12 cellular contexts compared by ENCODE assay signal in genomic region chr15:92930061-92930460, GRCh38. TPM values are rescaled to one million over a fixed set of nuclear protein-coding genes. Genes with fewer than 3 reads are reported as not detected.
DNase-seq lines count a peak whose midpoint lies in the region; ATAC-seq lines count a peak whose summit lies in the region.
"Had no signal": no experiment of that assay in that cellular context is flagged by ENCODE, and none has a peak within 500 bp of the region (broad histone marks: within the 10 kb centered on the region; RNA-seq: fewer than 3 reads in every experiment).

No MANE protein-coding gene starts in this region.

- no peak for DNase-seq in activated T-cell treated with anti-CD3 and anti-CD28 coated beads, Interleukin-2, amount 50 U/mL, for 24 hours
- no peak for DNase-seq in activated T-cell treated with anti-CD3 and anti-CD28 coated beads, Interleukin-2, amount 50 U/mL, for 1 hour
- DNase-seq in SK-N-MC (ENCODE audit: low read depth, low spot score) (no peak), iris pigment epithelial cell (ENCODE audit: low read depth) (peak; percentile 65)
- DNase-seq: left colon, NCI-H2171 had no signal

- H3K36me3 ChIP-seq in SK-N-MC (ENCODE audit: insufficient read depth, low read length) = peaks cover 89% of the 10 kb centered on the region
- peaks cover 10 to 52% (median 41%) of the 10 kb centered on the region in 3 donors for H3K36me3 ChIP-seq in skeletal muscle tissue (ENCODE audit: control insufficient read depth in 3 of 3, insufficient read depth in 3 of 3, low read length in 3 of 3)

- H3K4me3 ChIP-seq in SK-N-MC (no peak overlapping the region), skeletal muscle tissue (ENCODE audit: low read length in 3 of 3) (no peak overlapping the region)
- H3K4me3 ChIP-seq: right atrium auricular region had no signal

- no peak overlapping the region for H3K4me3 Mint-ChIP-seq in activated T-cell treated with anti-CD3 and anti-CD28 coated beads, Interleukin-2, amount 50 U/mL, for 24 hours
- H3K4me3 Mint-ChIP-seq: IgD-negative memory B cell had no signal

- ATAC-seq in GM19455 (IDR thresholded peaks at IDR 0.05; ENCODE audit: unreplicated experiment) (no peak), HG03354 (IDR thresholded peaks at IDR 0.05; ENCODE audit: poor library complexity, severe bottlenecking, unreplicated experiment) (no peak), HG03342 (IDR thresholded peaks at IDR 0.05; ENCODE audit: unreplicated experiment) (no peak)
- ATAC-seq: left colon had no signal

- no peaks in the 10 kb centered on the region for H3K27me3 ChIP-seq in skeletal muscle tissue (ENCODE audit: control insufficient read depth in 3 of 3, insufficient read depth in 3 of 3, low read length in 3 of 3)
- H3K27me3 ChIP-seq: right atrium auricular region had no signal

- no peaks in the 10 kb centered on the region for H3K9me3 Mint-ChIP-seq in activated T-cell treated with anti-CD3 and anti-CD28 coated beads, Interleukin-2, amount 50 U/mL, for 24 hours
- H3K9me3 Mint-ChIP-seq: IgD-negative memory B cell had no signal

- no peaks in the 10 kb centered on the region for H3K9me3 ChIP-seq in SK-N-MC (ENCODE audit: low read depth, low read length)
- no peaks in the 10 kb centered on the region for H3K9me3 ChIP-seq in skeletal muscle tissue (ENCODE audit: control insufficient read depth in 3 of 3, low read length in 3 of 3)
- H3K9me3 ChIP-seq: right atrium auricular region had no signal

- H3K9ac ChIP-seq in SK-N-MC (ENCODE audit: insufficient read length) = no peak overlapping the region
- H3K9ac ChIP-seq in skeletal muscle tissue (ENCODE audit: low read depth in 1 of 3, low read length in 3 of 3) = no peak overlapping the region

- H3K36me3 Mint-ChIP-seq in activated T-cell treated with anti-CD3 and anti-CD28 coated beads, Interleukin-2, amount 50 U/mL, for 24 hours (ENCODE audit: low read depth) = peaks cover 98% of the 10 kb centered on the region

- H3K4me1 Mint-ChIP-seq in activated T-cell treated with anti-CD3 and anti-CD28 coated beads, Interleukin-2, amount 50 U/mL, for 24 hours (ENCODE audit: low read depth) = peaks cover 66% of the 10 kb centered on the region

- no peaks in the 10 kb centered on the region for H3K27me3 Mint-ChIP-seq in activated T-cell treated with anti-CD3 and anti-CD28 coated beads, Interleukin-2, amount 50 U/mL, for 24 hours
- H3K27me3 Mint-ChIP-seq: IgD-negative memory B cell had no signal

- H3K4me1 ChIP-seq in skeletal muscle tissue (ENCODE audit: control insufficient read depth in 3 of 3, insufficient read depth in 3 of 3, low read length in 3 of 3) = peaks cover 16 to 29% (median 26%) of the 10 kb centered on the region in 3 donors

- H3K27ac ChIP-seq in SK-N-MC = 0 out of 2 replicates have a peak overlapping the region, but pooled peaks have one; percentile 38
- peak overlapping the region; percentile 57 for H3K27ac ChIP-seq in skeletal muscle tissue (ENCODE audit: low read depth, low read length)
- H3K27ac ChIP-seq: right atrium auricular region had no signal

- H3K27ac Mint-ChIP-seq in activated T-cell treated with anti-CD3 and anti-CD28 coated beads, Interleukin-2, amount 50 U/mL, for 24 hours = peak overlapping the region; percentile 57

RNA-seq across cellular contexts. Expression of gene CHD2, which starts 29.9 kb away (rescaled TPM):
- total RNA-seq in skeletal muscle tissue = 105 TPM
